ENCODE assay signal across 20 cellular contexts in genomic region chr10:83625831-83626360, GRCh38.
"Had no signal": no experiment of that assay in that cellular context is flagged by ENCODE, and none has a peak within 500 bp of the region (broad histone marks: within the 10 kb centered on the region; RNA-seq: fewer than 3 reads in every experiment).

No MANE protein-coding gene starts in this region.

- H3K4me3 Mint-ChIP-seq: central memory CD8-positive, alpha-beta T cell; natural killer cell treated with Interleukin-12 subunit alpha and Interleukin-12 subunit beta and Interleukin-15 and Interleukin-18, amount 100 ng/mL, for 72 hours; neural progenitor cell had no signal

- H3K4me3 ChIP-seq: dorsolateral prefrontal cortex, esophagus muscularis mucosa, gastroesophageal sphincter, neural progenitor cell, pancreas, testis, tibial nerve had no signal

- H2AFZ ChIP-seq: neural progenitor cell had no signal

- H3K27me3 Mint-ChIP-seq: central memory CD8-positive, alpha-beta T cell; natural killer cell treated with Interleukin-12 subunit alpha and Interleukin-12 subunit beta and Interleukin-15 and Interleukin-18, amount 100 ng/mL, for 72 hours; progenitor cell of endocrine pancreas had no signal

- H3K9me3 Mint-ChIP-seq: central memory CD8-positive, alpha-beta T cell; neural progenitor cell had no signal

- H3K4me1 Mint-ChIP-seq: central memory CD8-positive, alpha-beta T cell; neural progenitor cell had no signal

- H3K4me1 ChIP-seq: esophagus muscularis mucosa, gastroesophageal sphincter, neural progenitor cell, pancreas, tibial nerve had no signal

- H3K36me3 Mint-ChIP-seq: natural killer cell treated with Interleukin-12 subunit alpha and Interleukin-12 subunit beta and Interleukin-15 and Interleukin-18, amount 100 ng/mL, for 72 hours; neural progenitor cell had no signal

- DNase-seq: cortex of kidney; dorsolateral prefrontal cortex; effector CD8-positive, alpha-beta T cell; foreskin fibroblast; left colon; midbrain; occipital lobe; pancreas; right cardiac atrium; small intestine; stimulated activated CD4-positive, alpha-beta T cell treated with anti-CD3 and anti-CD28 coated beads, Interleukin-2, amount 100 ng/mL, for 48 hours; stimulated activated naive CD8-positive, alpha-beta T cell treated with anti-CD3 and anti-CD28 coated beads, Interleukin-15, Interleukin-2, amounts not matched to agents 100 U/mL and 50 U/mL, for 24 hours; testis had no signal

- H3K27ac ChIP-seq: dorsolateral prefrontal cortex, esophagus muscularis mucosa, gastroesophageal sphincter, neural progenitor cell, pancreas, testis, tibial nerve had no signal

- H3K9ac ChIP-seq: neural progenitor cell had no signal

- H3K4me2 ChIP-seq: neural progenitor cell had no signal

- H3K9me3 ChIP-seq: esophagus muscularis mucosa, gastroesophageal sphincter, pancreas, testis, tibial nerve had no signal

- H3K27ac Mint-ChIP-seq: natural killer cell treated with Interleukin-12 subunit alpha and Interleukin-12 subunit beta and Interleukin-15 and Interleukin-18, amount 100 ng/mL, for 72 hours; neural progenitor cell; progenitor cell of endocrine pancreas had no signal

- H3K27me3 ChIP-seq: esophagus muscularis mucosa, gastroesophageal sphincter, neural progenitor cell, pancreas, testis, tibial nerve had no signal

- H3K36me3 ChIP-seq: esophagus muscularis mucosa, gastroesophageal sphincter, neural progenitor cell, pancreas, tibial nerve had no signal
